ENCODE assay signal across 13 cellular contexts in genomic region chr1:9338354-9339250, GRCh38. TPM values are rescaled to one million over a fixed set of nuclear protein-coding genes. Genes with fewer than 3 reads are reported as not detected.
DNase-seq lines count a peak whose midpoint lies in the region; ATAC-seq, FAIRE-seq and TF ChIP-seq lines count a peak whose summit lies in the region.
"Had no signal": no experiment of that assay in that cellular context is flagged by ENCODE, and none has a peak within 500 bp of the region (broad histone marks: within the 10 kb centered on the region; RNA-seq: fewer than 3 reads in every experiment).

No MANE protein-coding gene starts in this region.

- TF ChIP-seq CTCF in HEK293 (tag by site-specific recombination; IDR thresholded peaks at IDR 0.05), result no peak
- TF ChIP-seq CTCF in HepG2 (CRISPR knock-in tag; IDR thresholded peaks at IDR 0.05), result no peak
- TF ChIP-seq CTCF in A673 (conservative IDR thresholded peaks at IDR 0.05; ENCODE audit: low read depth, low read length), result no peak

- H3K4me3 Mint-ChIP-seq in dendritic cell treated with granulocyte-macrophage colony-stimulating factor and Interleukin-4, amounts not matched to agents 40 ng/mL and 50 ng/mL, for 4 days, result no peak overlapping the region
- H3K4me3 Mint-ChIP-seq in T-helper 2 cell treated with Interferon-gamma antibody and Interleukin-4, amounts not matched to agents 5 μg/mL and 100 μg/mL, for 36 hours, result no peak overlapping the region
- H3K4me3 Mint-ChIP-seq: activated CD8-positive, alpha-beta T cell treated with anti-CD3 and anti-CD28 coated beads for 36 hours; activated naive CD8-positive, alpha-beta T cell treated with anti-CD3 and anti-CD28 coated beads for 36 hours; CD4-positive, CD25-positive, alpha-beta regulatory T cell had no signal

- CTCF ChIA-PET in HEK293 (lab: Yijun Ruan, JAX) (interaction anchor here (0.7 kb wide), 1 partner anchor 75 kb away, joined by 3 read pairs; no protein-coding TSS in a partner anchor), HepG2 (lab: Yijun Ruan, JAX; ENCODE audit: low intra/inter-chr PET ratio, low total read pairs) (no interaction called here), A673 (lab: Charles Lee) (no interaction called here)

- 0 out of 3 replicates have a peak, but pooled peaks have one; percentile 21 for ATAC-seq in HepG2
- no peak for ATAC-seq in HG03108 (IDR thresholded peaks at IDR 0.05; ENCODE audit: unreplicated experiment)
- ATAC-seq in GM21381 (IDR thresholded peaks at IDR 0.05; ENCODE audit: unreplicated experiment), result no peak
- ATAC-seq: activated CD8-positive, alpha-beta T cell treated with anti-CD3 and anti-CD28 coated beads for 36 hours had no signal

- no peak overlapping the region for H3K9ac ChIP-seq in HepG2 (ENCODE audit: insufficient read depth, low read depth, low read length)
- peak overlapping the region in 1 of 3 donors; percentile 40 for H3K9ac ChIP-seq in skeletal muscle tissue (ENCODE audit: low read depth in 1 of 3, low read length in 3 of 3)

- no peaks in the 10 kb centered on the region for H3K79me2 ChIP-seq in HepG2 (ENCODE audit: insufficient read depth, low read length)

- TF ChIP-seq POLR2A in HepG2 (IDR thresholded peaks at IDR 0.05; ENCODE audit: insufficient read depth in 1 of 2, low read depth in 2 of 2, low read length in 2 of 2), result no peak

- H3K27me3 Mint-ChIP-seq in dendritic cell treated with granulocyte-macrophage colony-stimulating factor and Interleukin-4, amounts not matched to agents 40 ng/mL and 50 ng/mL, for 4 days, result peaks cover 22% of the 10 kb centered on the region
- H3K27me3 Mint-ChIP-seq in T-helper 2 cell treated with Interferon-gamma antibody and Interleukin-4, amounts not matched to agents 5 μg/mL and 100 μg/mL, for 36 hours (ENCODE audit: low read depth), result no peaks in the 10 kb centered on the region
- H3K27me3 Mint-ChIP-seq: activated CD8-positive, alpha-beta T cell treated with anti-CD3 and anti-CD28 coated beads for 36 hours; activated naive CD8-positive, alpha-beta T cell treated with anti-CD3 and anti-CD28 coated beads for 36 hours; CD4-positive, CD25-positive, alpha-beta regulatory T cell had no signal

- FAIRE-seq in HepG2 (lab: Jason Lieb, UNC), result no peak

- H3K9me3 Mint-ChIP-seq in dendritic cell treated with granulocyte-macrophage colony-stimulating factor and Interleukin-4, amounts not matched to agents 40 ng/mL and 50 ng/mL, for 4 days, result no peaks in the 10 kb centered on the region
- H3K9me3 Mint-ChIP-seq in T-helper 2 cell treated with Interferon-gamma antibody and Interleukin-4, amounts not matched to agents 5 μg/mL and 100 μg/mL, for 36 hours, result no peaks in the 10 kb centered on the region
- H3K9me3 Mint-ChIP-seq: activated CD8-positive, alpha-beta T cell treated with anti-CD3 and anti-CD28 coated beads for 36 hours; activated naive CD8-positive, alpha-beta T cell treated with anti-CD3 and anti-CD28 coated beads for 36 hours had no signal

- in situ Hi-C loops in HepG2 (cut with HindIII; ENCODE audit: extremely low pct_ligation_motif_present, low pct_unique_long_range_greater_than_20kb), result no loop called here

- WGBS in HepG2 (ENCODE audit: low lambda C conversion rate), result 91% methylated on average over 22 of the region's 26 CpGs

- DNase-seq in HepG2 (ENCODE audit: low spot score) (no peak), A673 (ENCODE audit: low spot score) (no peak)
- no peak for DNase-seq in T-helper 2 cell treated with Interferon-gamma antibody and Interleukin-4, amounts not matched to agents 5 μg/mL and 100 μg/mL, for 36 hours (ENCODE audit: low spot score)
- DNase-seq: activated CD8-positive, alpha-beta T cell treated with anti-CD3 and anti-CD28 coated beads for 36 hours; activated naive CD8-positive, alpha-beta T cell treated with anti-CD3 and anti-CD28 coated beads for 36 hours; CD4-positive, CD25-positive, alpha-beta regulatory T cell; NCI-H1417 treated with DMSO at 0.1 percent for 48 hours; T-helper 1 cell had no signal

- BruUV-seq in HepG2 (replicated peaks; lab: Mats Ljungman, UMichigan) (no TSS peak), A673 (replicated peaks; lab: Mats Ljungman, UMichigan) (no TSS peak)

- H3K27me3 ChIP-seq in HepG2 (ENCODE audit: control insufficient read depth in 1 of 2, insufficient read depth in 2 of 2, low read length in 2 of 2) (no peaks in the 10 kb centered on the region), skeletal muscle tissue (ENCODE audit: control insufficient read depth in 3 of 3, insufficient read depth in 3 of 3, low read length in 3 of 3) (no peaks in the 10 kb centered on the region), A673 (replicated peaks; ENCODE audit: insufficient read depth, low read depth, low read length, poor library complexity) (no peaks in the 10 kb centered on the region)

- no peak overlapping the region for H3K4me3 ChIP-seq in HEK293 (ENCODE audit: low read depth, low read length)
- H3K4me3 ChIP-seq in HepG2 (replicated peaks in 1 of 3; ENCODE audit: insufficient read depth in 1 of 3, low read depth in 2 of 3, low read length in 3 of 3), result no peak overlapping the region
- no peak overlapping the region for H3K4me3 ChIP-seq in skeletal muscle tissue (ENCODE audit: low read length in 3 of 3)
- H3K4me3 ChIP-seq in A673 (ENCODE audit: low read depth, low read length, poor library complexity, severe bottlenecking), result no peak overlapping the region

- no peak overlapping the region for H2AFZ ChIP-seq in HepG2 (ENCODE audit: low read length)

- H3K36me3 ChIP-seq in HEK293 (ENCODE audit: control insufficient read depth in 2 of 2, insufficient read depth in 1 of 2, low read length in 2 of 2), result no peaks in the 10 kb centered on the region
- no peaks in the 10 kb centered on the region for H3K36me3 ChIP-seq in HepG2 (replicated peaks in 1 of 2; ENCODE audit: control insufficient read depth in 1 of 2, insufficient read depth in 2 of 2, low read length in 2 of 2)
- H3K36me3 ChIP-seq in skeletal muscle tissue (ENCODE audit: control insufficient read depth in 3 of 3, insufficient read depth in 3 of 3, low read length in 3 of 3), result no peaks in the 10 kb centered on the region
- no peaks in the 10 kb centered on the region for H3K36me3 ChIP-seq in A673 (ENCODE audit: insufficient read depth, low read length, poor library complexity, severe bottlenecking)

- no peaks in the 10 kb centered on the region for H4K20me1 ChIP-seq in HepG2 (ENCODE audit: insufficient read depth, low read length)

- H3K9me3 ChIP-seq in HEK293 (ENCODE audit: control insufficient read depth, insufficient read depth, low read depth, low read length) (no peaks in the 10 kb centered on the region), HepG2 (ENCODE audit: low read length) (no peaks in the 10 kb centered on the region), skeletal muscle tissue (ENCODE audit: control insufficient read depth in 3 of 3, low read length in 3 of 3) (no peaks in the 10 kb centered on the region), A673 (ENCODE audit: low read depth, low read length, poor library complexity, severe bottlenecking) (no peaks in the 10 kb centered on the region)

- peak overlapping the region; percentile 80 for H3K27ac Mint-ChIP-seq in dendritic cell treated with granulocyte-macrophage colony-stimulating factor and Interleukin-4, amounts not matched to agents 40 ng/mL and 50 ng/mL, for 4 days
- no peak overlapping the region for H3K27ac Mint-ChIP-seq in T-helper 2 cell treated with Interferon-gamma antibody and Interleukin-4, amounts not matched to agents 5 μg/mL and 100 μg/mL, for 36 hours
- H3K27ac Mint-ChIP-seq: activated CD8-positive, alpha-beta T cell treated with anti-CD3 and anti-CD28 coated beads for 36 hours; activated naive CD8-positive, alpha-beta T cell treated with anti-CD3 and anti-CD28 coated beads for 36 hours; CD4-positive, CD25-positive, alpha-beta regulatory T cell had no signal

- no peak for TF ChIP-seq RAD21 in HepG2 (CRISPR knock-in tag; IDR thresholded peaks at IDR 0.05)

- intact Hi-C loops in dendritic cell treated with granulocyte-macrophage colony-stimulating factor and Interleukin-4, amounts not matched to agents 40 ng/mL and 50 ng/mL, for 4 days (cut with micrococcal nuclease), result no loop called here
- intact Hi-C loops in HepG2 (cut with micrococcal nuclease; ENCODE audit: unreplicated experiment), result no loop called here
- intact Hi-C loops in A673 (cut with micrococcal nuclease; ENCODE audit: unreplicated experiment), result no loop called here

- peaks cover 53% of the 10 kb centered on the region for H3K4me1 Mint-ChIP-seq in dendritic cell treated with granulocyte-macrophage colony-stimulating factor and Interleukin-4, amounts not matched to agents 40 ng/mL and 50 ng/mL, for 4 days (ENCODE audit: low read depth)
- H3K4me1 Mint-ChIP-seq in T-helper 2 cell treated with Interferon-gamma antibody and Interleukin-4, amounts not matched to agents 5 μg/mL and 100 μg/mL, for 36 hours (ENCODE audit: low read depth), result no peaks in the 10 kb centered on the region
- H3K4me1 Mint-ChIP-seq: activated naive CD8-positive, alpha-beta T cell treated with anti-CD3 and anti-CD28 coated beads for 36 hours had no signal

- H3K27ac ChIP-seq in HEK293 (ENCODE audit: extremely low read depth, low read depth, low read length), result no peak overlapping the region
- no peak overlapping the region for H3K27ac ChIP-seq in HepG2 (ENCODE audit: extremely low read length, insufficient read depth, low read length)
- peak overlapping the region; percentile 70 for H3K27ac ChIP-seq in skeletal muscle tissue (ENCODE audit: low read depth, low read length)
- H3K27ac ChIP-seq in A673 (ENCODE audit: low read depth, low read length, poor library complexity, severe bottlenecking), result no peak overlapping the region

- H3K36me3 Mint-ChIP-seq in dendritic cell treated with granulocyte-macrophage colony-stimulating factor and Interleukin-4, amounts not matched to agents 40 ng/mL and 50 ng/mL, for 4 days (ENCODE audit: low read depth), result no peaks in the 10 kb centered on the region
- no peaks in the 10 kb centered on the region for H3K36me3 Mint-ChIP-seq in T-helper 2 cell treated with Interferon-gamma antibody and Interleukin-4, amounts not matched to agents 5 μg/mL and 100 μg/mL, for 36 hours (ENCODE audit: low read depth)
- H3K36me3 Mint-ChIP-seq: activated naive CD8-positive, alpha-beta T cell treated with anti-CD3 and anti-CD28 coated beads for 36 hours had no signal

- POLR2A ChIA-PET in HEK293 (lab: Yijun Ruan, JAX) (no interaction called here), HepG2 (lab: Yijun Ruan, JAX) (no interaction called here), A673 (lab: Charles Lee; ENCODE audit: low non-redundant PET) (interaction anchor here (0.5 kb wide), 1 partner anchor 222 kb away, joined by 4 read pairs; no protein-coding TSS in a partner anchor)

- no peak overlapping the region for H3K4me2 ChIP-seq in HepG2 (ENCODE audit: low read depth, low read length)

- H3K4me1 ChIP-seq in HEK293 (ENCODE audit: control insufficient read depth, insufficient read depth, low read length) (no peaks in the 10 kb centered on the region), HepG2 (ENCODE audit: insufficient read depth, low read length) (peaks cover 7% of the 10 kb centered on the region; the same call in 1 of the 2 replicates), skeletal muscle tissue (ENCODE audit: control insufficient read depth in 3 of 3, insufficient read depth in 3 of 3, low read length in 3 of 3) (peaks cover 20 to 33% (median 27%) of the 10 kb centered on the region in 3 donors), A673 (ENCODE audit: insufficient read depth, low read length, poor library complexity, severe bottlenecking) (no peaks in the 10 kb centered on the region)

- TF ChIP-seq EP300 in HepG2 (IDR thresholded peaks at IDR 0.05; ENCODE audit: low read depth in 2 of 2, low read length in 2 of 2), result no peak
- TF ChIP-seq EP300 in HepG2 (CRISPR knock-in tag; IDR thresholded peaks at IDR 0.05; ENCODE audit: borderline replicate concordance), result no peak

RNA-seq across cellular contexts. Expression of gene SPSB1, which starts 45.9 kb away (rescaled TPM):
- 5.0 and 7.1 TPM in 2 replicates for total RNA-seq in HepG2 (2016; rRNA removed; fragmentation: Illumina TruSeq; extraction: Trizol)
- 2.4 and 2.5 TPM in 2 replicates for total RNA-seq in HepG2 (2016; cell fraction: cytosol; rRNA removed; fragmentation: Illumina TruSeq; extraction: Trizol; ENCODE audit: low read depth)
- total RNA-seq in HepG2 (2016; cell fraction: insoluble cytoplasmic fraction; rRNA removed; fragmentation: Illumina TruSeq; extraction: Trizol), result 5.2 and 5.8 TPM in 2 replicates
- total RNA-seq in HepG2 (2016; cell fraction: membrane; rRNA removed; fragmentation: Illumina TruSeq; extraction: Trizol), result 4.4 and 5.9 TPM in 2 replicates
- total RNA-seq in HepG2 (2016; cell fraction: nucleus; rRNA removed; fragmentation: Illumina TruSeq; extraction: Trizol), result 4.3 and 4.4 TPM in 2 replicates
- polyA plus RNA-seq in HepG2 (2011; rRNA removed), result 8.0 and 10.9 TPM in 2 replicates
- 8.1 and 8.5 TPM in 2 replicates for polyA plus RNA-seq in HepG2 (2011; cell fraction: cytosol; rRNA removed)
- 5.1 TPM in 2 replicates for polyA plus RNA-seq in HepG2 (2011; cell fraction: nucleus; rRNA removed)
- 4.0 and 7.7 TPM in 2 replicates for polyA plus RNA-seq in HepG2 (2012)
- polyA plus RNA-seq in HepG2 (2016; cell fraction: cytosol; fragmentation: Illumina TruSeq; extraction: Trizol; ENCODE audit: low read depth), result 1.9 and 2.2 TPM in 2 replicates
- polyA plus RNA-seq in HepG2 (2016; cell fraction: insoluble cytoplasmic fraction; fragmentation: Illumina TruSeq; extraction: Trizol; ENCODE audit: low read depth), result 7.3 and 7.8 TPM in 2 replicates
- polyA plus RNA-seq in HepG2 (2016; cell fraction: membrane; fragmentation: Illumina TruSeq; extraction: Trizol; ENCODE audit: low read depth), result 3.9 and 4.2 TPM in 2 replicates
- 3.9 and 4.4 TPM in 2 replicates for polyA plus RNA-seq in HepG2 (2016; cell fraction: nucleus; fragmentation: Illumina TruSeq; extraction: Trizol; ENCODE audit: insufficient read depth, low read depth)
- 9.2 and 17.1 TPM in 2 replicates for polyA minus RNA-seq in HepG2 (2011; rRNA and poly(A)+ RNA removed; ENCODE audit: low replicate concordance)
- polyA minus RNA-seq in HepG2 (2011; cell fraction: cytosol; rRNA and poly(A)+ RNA removed), result 3.6 and 6.4 TPM in 2 replicates
- 3.1 and 4.2 TPM in 2 replicates for polyA minus RNA-seq in HepG2 (2011; cell fraction: nucleus; rRNA and poly(A)+ RNA removed)
- 6.3 TPM for total RNA-seq in skeletal muscle tissue
- total RNA-seq in A673 (2021), result 7.5 and 11.8 TPM in 2 replicates
